1 cellular context compared by ENCODE assay signal in genomic region chr19:44746946-44747738, GRCh38.
TF ChIP-seq lines count a peak whose summit lies in the region.

No MANE protein-coding gene starts in this region.

TF ChIP-seq in HepG2, 621 proteins besides CTCF, POLR2A, EP300 and RAD21 (continued from another document and continues in another):
- TF ChIP-seq ZBTB2 (CRISPR knock-in tag; IDR thresholded peaks at IDR 0.05; ENCODE audit: low read depth) (no peak), ZNF589 (CRISPR knock-in tag; conservative IDR thresholded peaks at IDR 0.05) (no peak), CCAR2 (optimal IDR thresholded peaks at IDR 0.05; ENCODE audit: low read depth, low read length) (no peak), ATF5 (CRISPR knock-in tag; IDR thresholded peaks at IDR 0.05; ENCODE audit: low read depth) (no peak), ZFP90 (CRISPR knock-in tag; IDR thresholded peaks at IDR 0.05; ENCODE audit: borderline replicate concordance) (no peak), NONO (IDR thresholded peaks at IDR 0.05) (no peak), NONO (CRISPR knock-in tag; conservative IDR thresholded peaks at IDR 0.05) (0 out of 2 replicates have a peak, but pooled peaks have one; percentile 37), PCBP1 (IDR thresholded peaks at IDR 0.05; ENCODE audit: borderline replicate concordance, low read depth, low read length) (no peak), TERF1 (CRISPR knock-in tag; IDR thresholded peaks at IDR 0.05) (no peak), SRF (IDR thresholded peaks at IDR 0.05; ENCODE audit: low read depth, low read length) (no peak), MBNL3 (CRISPR knock-in tag; conservative IDR thresholded peaks at IDR 0.05) (no peak), POGK (CRISPR knock-in tag; conservative IDR thresholded peaks at IDR 0.05) (0 out of 2 replicates have a peak, but pooled peaks have one; percentile 50), CHD4 (IDR thresholded peaks at IDR 0.05; ENCODE audit: borderline replicate concordance, low read length) (peak; percentile 98; the same call in 1 of the 2 replicates), MAX (IDR thresholded peaks at IDR 0.05) (peak; percentile 53), TAF15 (IDR thresholded peaks at IDR 0.05; ENCODE audit: low read depth, low read length, poor library complexity, severe bottlenecking) (no peak), XBP1 (CRISPR knock-in tag; IDR thresholded peaks at IDR 0.05) (no peak), ZEB1 (IDR thresholded peaks at IDR 0.05; ENCODE audit: insufficient replicate concordance, low read depth) (no peak), ZNF615 (CRISPR knock-in tag; IDR thresholded peaks at IDR 0.05; ENCODE audit: borderline replicate concordance) (no peak), FOXA3 (CRISPR knock-in tag; IDR thresholded peaks at IDR 0.05) (peak; percentile 41; the same call in 1 of the 2 replicates), ZNF792 (CRISPR knock-in tag; IDR thresholded peaks at IDR 0.05) (no peak), ZNF674 (CRISPR knock-in tag; IDR thresholded peaks at IDR 0.05; ENCODE audit: low read depth) (no peak), ZNF569 (CRISPR knock-in tag; IDR thresholded peaks at IDR 0.05; ENCODE audit: borderline replicate concordance) (no peak), ETV6 (CRISPR knock-in tag; conservative IDR thresholded peaks at IDR 0.05) (no peak), ZIK1 (CRISPR knock-in tag; IDR thresholded peaks at IDR 0.05; ENCODE audit: borderline replicate concordance, low read depth) (no peak), NR2F2 (IDR thresholded peaks at IDR 0.05; ENCODE audit: borderline replicate concordance, low read depth) (no peak; the same call in 1 of the 2 replicates), ZBTB10 (CRISPR knock-in tag; IDR thresholded peaks at IDR 0.05; ENCODE audit: borderline replicate concordance) (peak; percentile 95), TCF12 (IDR thresholded peaks at IDR 0.05) (no peak), TCF12 (CRISPR knock-in tag; IDR thresholded peaks at IDR 0.05) (no peak), SALL2 (CRISPR knock-in tag; IDR thresholded peaks at IDR 0.05) (0 out of 2 replicates have a peak, but pooled peaks have one; percentile 25), ZNF772 (CRISPR knock-in tag; IDR thresholded peaks at IDR 0.05) (no peak), NFRKB (IDR thresholded peaks at IDR 0.05) (no peak), PLRG1 (conservative IDR thresholded peaks at IDR 0.05) (no peak), ZNF839 (CRISPR knock-in tag; IDR thresholded peaks at IDR 0.05; ENCODE audit: borderline replicate concordance) (no peak), ZBTB7B (CRISPR knock-in tag; IDR thresholded peaks at IDR 0.05) (no peak; the same call in 1 of the 2 replicates), HDAC1 (CRISPR knock-in tag; IDR thresholded peaks at IDR 0.05) (peak; percentile 31; the same call in 1 of the 2 replicates), THAP9 (CRISPR knock-in tag; IDR thresholded peaks at IDR 0.05; ENCODE audit: borderline replicate concordance) (no peak), PRMT3 (CRISPR knock-in tag; IDR thresholded peaks at IDR 0.05; ENCODE audit: borderline replicate concordance, low read depth) (no peak), TRIM24 (CRISPR knock-in tag; IDR thresholded peaks at IDR 0.05) (no peak), USF2 (IDR thresholded peaks at IDR 0.05; ENCODE audit: low read depth, low read length) (no peak), USF2 (CRISPR knock-in tag; IDR thresholded peaks at IDR 0.05; ENCODE audit: borderline replicate concordance) (no peak), ZMYM3 (CRISPR knock-in tag; IDR thresholded peaks at IDR 0.05) (peak; percentile 98), ZBTB33 (CRISPR knock-in tag; IDR thresholded peaks at IDR 0.05) (no peak), BCL3 (CRISPR knock-in tag; IDR thresholded peaks at IDR 0.05) (peak; percentile 99), ZNF333 (CRISPR knock-in tag; IDR thresholded peaks at IDR 0.05; ENCODE audit: borderline replicate concordance) (peak; percentile 85; the same call in 1 of the 2 replicates), ZBTB26 (CRISPR knock-in tag; IDR thresholded peaks at IDR 0.05; ENCODE audit: borderline replicate concordance) (no peak)
